ENCODE assay signal across 1 cellular context in genomic region chr12:2783936-2784600, GRCh38.
TF ChIP-seq lines count a peak whose summit lies in the region.

No MANE protein-coding gene starts in this region.

TF ChIP-seq in HEK293, 187 proteins besides CTCF, POLR2A, EP300 and RAD21 (continued from another document and continues in another):
- 0 out of 2 replicates have a peak, but pooled peaks have one; percentile 22 for TF ChIP-seq ZNF580 (tag by site-specific recombination; IDR thresholded peaks at IDR 0.05)
- TF ChIP-seq ZBTB26 (tag by site-specific recombination; optimal IDR thresholded peaks at IDR 0.05) = no peak
- no peak for TF ChIP-seq ZNF510 (tag by site-specific recombination; IDR thresholded peaks at IDR 0.05; ENCODE audit: insufficient replicate concordance)
- no peak for TF ChIP-seq ZBTB1 (tag by site-specific recombination; IDR thresholded peaks at IDR 0.05)
- peak; percentile 60 for TF ChIP-seq ZIC2 (tag by site-specific recombination; IDR thresholded peaks at IDR 0.05)
- TF ChIP-seq ZNF366 (tag by site-specific recombination; conservative IDR thresholded peaks at IDR 0.05) = peak; percentile 23; the same call in 1 of the 2 replicates
- TF ChIP-seq MZF1 (tag by site-specific recombination; IDR thresholded peaks at IDR 0.05; ENCODE audit: borderline replicate concordance) = 0 out of 2 replicates have a peak, but pooled peaks have one; percentile 39
- TF ChIP-seq ZNF280D (tag by site-specific recombination; IDR thresholded peaks at IDR 0.05) = no peak
- TF ChIP-seq ZNF148 (tag by site-specific recombination; IDR thresholded peaks at IDR 0.05; ENCODE audit: borderline replicate concordance) = no peak
- no peak for TF ChIP-seq ZNF776 (tag by site-specific recombination; IDR thresholded peaks at IDR 0.05; ENCODE audit: borderline replicate concordance)
- no peak for TF ChIP-seq ZNF664 (tag by site-specific recombination; IDR thresholded peaks at IDR 0.05)
- no peak for TF ChIP-seq ZNF19 (tag by site-specific recombination; IDR thresholded peaks at IDR 0.05; ENCODE audit: low read depth)
- no peak for TF ChIP-seq ZNF133 (tag by site-specific recombination; IDR thresholded peaks at IDR 0.05)
- no peak for TF ChIP-seq ZNF324 (tag by site-specific recombination; IDR thresholded peaks at IDR 0.05)
- no peak for TF ChIP-seq ZNF707 (tag by site-specific recombination; IDR thresholded peaks at IDR 0.05)
- peak; percentile 75 for TF ChIP-seq ZNF76 (tag by site-specific recombination; IDR thresholded peaks at IDR 0.05; ENCODE audit: borderline replicate concordance, low read depth)
- no peak for TF ChIP-seq ZNF350 (tag by site-specific recombination; IDR thresholded peaks at IDR 0.05)
- TF ChIP-seq ZNF654 (tag by site-specific recombination; IDR thresholded peaks at IDR 0.05; ENCODE audit: low read depth) = peak; percentile 59
- TF ChIP-seq ZEB2 (tag by site-specific recombination; IDR thresholded peaks at IDR 0.05) = peak; percentile 64
- TF ChIP-seq ZNF214 (tag by site-specific recombination; IDR thresholded peaks at IDR 0.05; ENCODE audit: borderline replicate concordance) = no peak
- no peak for TF ChIP-seq ZNF10 (tag by site-specific recombination; IDR thresholded peaks at IDR 0.05)
- peak; percentile 69 for TF ChIP-seq ZBTB17 (tag by site-specific recombination; IDR thresholded peaks at IDR 0.05)
- no peak for TF ChIP-seq ZBTB20 (tag by site-specific recombination; IDR thresholded peaks at IDR 0.05)
- no peak; the same call in 1 of the 2 replicates for TF ChIP-seq ZNF692 (tag by site-specific recombination; IDR thresholded peaks at IDR 0.05)
- no peak for TF ChIP-seq PRDM2 (tag by site-specific recombination; IDR thresholded peaks at IDR 0.05; ENCODE audit: borderline replicate concordance)
- peak; percentile 68 for TF ChIP-seq REST (tag by site-specific recombination; IDR thresholded peaks at IDR 0.05)
- 0 out of 2 replicates have a peak, but pooled peaks have one; percentile 44 for TF ChIP-seq ZNF2 (tag by site-specific recombination; IDR thresholded peaks at IDR 0.05)
- TF ChIP-seq GLI2 (tag by site-specific recombination; IDR thresholded peaks at IDR 0.05; ENCODE audit: borderline replicate concordance, low read depth) = no peak
- TF ChIP-seq ZNF433 (tag by site-specific recombination; IDR thresholded peaks at IDR 0.05; ENCODE audit: low read depth) = no peak
- TF ChIP-seq ZNF600 (tag by site-specific recombination; IDR thresholded peaks at IDR 0.05) = peak; percentile 63
- no peak for TF ChIP-seq ZNF280C (tag by site-specific recombination; IDR thresholded peaks at IDR 0.05)
- no peak for TF ChIP-seq TCF7L2 (IDR thresholded peaks at IDR 0.05; ENCODE audit: borderline replicate concordance, low read depth, low read length)
- TF ChIP-seq BCL6B (tag by site-specific recombination; IDR thresholded peaks at IDR 0.05) = no peak
